Comparison of ENCODE assay signal across 9 cellular contexts in the genomic region with DNA sequence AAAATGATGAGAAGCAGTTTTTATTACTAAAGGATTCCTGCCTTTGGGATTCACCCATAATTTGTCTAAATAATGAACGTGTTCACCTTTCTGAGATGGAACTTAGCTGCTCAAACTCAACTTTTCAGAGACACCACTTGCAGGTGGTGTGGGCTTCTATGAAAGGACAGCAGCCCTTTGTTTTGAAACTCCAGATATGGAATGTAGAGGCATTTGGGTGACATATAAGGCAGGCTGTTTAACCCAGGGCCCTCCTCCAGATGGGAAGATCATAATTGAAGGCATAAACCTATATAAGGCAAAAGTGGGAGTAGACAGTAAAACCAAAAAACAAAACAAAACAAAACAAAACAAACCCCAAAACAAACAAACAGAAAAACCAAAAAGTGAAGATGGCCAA. TPM values are rescaled to one million over a fixed set of nuclear protein-coding genes. Genes with fewer than 3 reads are reported as not detected.
DNase-seq lines count a peak whose midpoint lies in the region; ATAC-seq and TF ChIP-seq lines count a peak whose summit lies in the region.
"Had no signal": no experiment of that assay in that cellular context is flagged by ENCODE, and none has a peak within 500 bp of the region (broad histone marks: within the 10 kb centered on the region; RNA-seq: fewer than 3 reads in every experiment).

No MANE protein-coding gene starts in this region.

- no peaks in the 10 kb centered on the region for H3K36me3 ChIP-seq in CD8-positive, alpha-beta T cell (ENCODE audit: insufficient read depth, low read length)
- H3K36me3 ChIP-seq in HUES6 (ENCODE audit: control insufficient read depth, insufficient read depth, low read length) (no peaks in the 10 kb centered on the region), neuronal stem cell (replicated peaks in 1 of 2; ENCODE audit: control insufficient read depth in 2 of 2, insufficient read depth in 2 of 2, low read length in 2 of 2) (no peaks in the 10 kb centered on the region)

- H3K9me3 ChIP-seq in CD8-positive, alpha-beta T cell (ENCODE audit: low read length) = no peaks in the 10 kb centered on the region
- H3K9me3 ChIP-seq in HUES6 (ENCODE audit: control insufficient read depth, insufficient read depth, low read depth, low read length) = no peaks in the 10 kb centered on the region
- H3K9me3 ChIP-seq in neuronal stem cell (replicated peaks in 1 of 2; ENCODE audit: control insufficient read depth in 2 of 2, insufficient read depth in 1 of 2, low read depth in 1 of 2, low read length in 2 of 2) = no peaks in the 10 kb centered on the region

- no peak overlapping the region for H2BK120ac ChIP-seq in neuronal stem cell (ENCODE audit: low read depth, low read length)

- H3K36me3 Mint-ChIP-seq in CD8-positive, alpha-beta T cell = no peaks in the 10 kb centered on the region

- no peak for TF ChIP-seq CTCF in CD8-positive, alpha-beta T cell (IDR thresholded peaks at IDR 0.05)
- TF ChIP-seq CTCF in choroid plexus epithelial cell (conservative IDR thresholded peaks at IDR 0.05; ENCODE audit: low read depth, low read length) (no peak), GM13976 (IDR thresholded peaks at IDR 0.05; ENCODE audit: borderline replicate concordance, control extremely low read depth, extremely low read depth, insufficient read depth, missing control alignments) (no peak)

- peak overlapping the region; percentile 91 for H3K18ac ChIP-seq in neuronal stem cell (ENCODE audit: low read length)

- peaks cover 18% of the 10 kb centered on the region for H3K4me1 Mint-ChIP-seq in CD8-positive, alpha-beta T cell (ENCODE audit: low read depth)

- no peak for DNase-seq in CD8-positive, alpha-beta T cell
- DNase-seq in choroid plexus epithelial cell (ENCODE audit: low read depth) = no peak
- DNase-seq in neuronal stem cell (ENCODE audit: low spot score) = no peak
- DNase-seq in GM13976 (ENCODE audit: low spot score) = no peak
- DNase-seq in iPS-NIHi7 (ENCODE audit: extremely low spot score) = no peak

- peaks cover 17% of the 10 kb centered on the region for H3K4me1 ChIP-seq in CD8-positive, alpha-beta T cell (ENCODE audit: insufficient read depth, low read length)
- H3K4me1 ChIP-seq in HUES6 (ENCODE audit: control insufficient read depth, insufficient read depth, low read length) = peaks cover 12% of the 10 kb centered on the region
- peaks cover 0 to 7% of the 10 kb centered on the region in 2 donors for H3K4me1 ChIP-seq in neuronal stem cell (ENCODE audit: control insufficient read depth in 2 of 2, insufficient read depth in 1 of 2, low read depth in 1 of 2, low read length in 2 of 2)

- no peak overlapping the region for H2BK12ac ChIP-seq in neuronal stem cell (ENCODE audit: low read length)

- peak overlapping the region; percentile 88 for H2AFZ ChIP-seq in neuronal stem cell (ENCODE audit: low read length)

- H3K27ac ChIP-seq in CD8-positive, alpha-beta T cell (ENCODE audit: low read depth, low read length) = peak overlapping the region; percentile 72
- H3K27ac ChIP-seq in HUES6 (ENCODE audit: low read depth, low read length) = peak overlapping the region; percentile 58; the same call in 1 of the 2 replicates
- peak overlapping the region; percentile 69 for H3K27ac ChIP-seq in neuronal stem cell (replicated peaks; ENCODE audit: low read length)

- no peak overlapping the region for H3K14ac ChIP-seq in neuronal stem cell (ENCODE audit: low read length)

- no peak overlapping the region for H2AK5ac ChIP-seq in neuronal stem cell (ENCODE audit: low read depth, low read length)

- no peaks in the 10 kb centered on the region for H3K79me1 ChIP-seq in neuronal stem cell (ENCODE audit: low read depth, low read length)

- no peak overlapping the region for H4K91ac ChIP-seq in neuronal stem cell (ENCODE audit: low read depth, low read length, poor library complexity)

- no peaks in the 10 kb centered on the region for H3K9me3 Mint-ChIP-seq in CD8-positive, alpha-beta T cell

- H4K8ac ChIP-seq in neuronal stem cell (ENCODE audit: low read depth, low read length) = no peak overlapping the region

- no peaks in the 10 kb centered on the region for H3K27me3 ChIP-seq in CD8-positive, alpha-beta T cell (ENCODE audit: insufficient read depth, low read length)
- H3K27me3 ChIP-seq in HUES6 (ENCODE audit: control insufficient read depth, insufficient read depth, low read length) = no peaks in the 10 kb centered on the region
- H3K27me3 ChIP-seq in neuronal stem cell (ENCODE audit: control insufficient read depth in 3 of 3, insufficient read depth in 3 of 3, low read depth in 1 of 3, low read length in 3 of 3) = no peaks in the 10 kb centered on the region

- no peaks in the 10 kb centered on the region for H3K27me3 Mint-ChIP-seq in CD8-positive, alpha-beta T cell (ENCODE audit: low read depth)

- no peak for ATAC-seq in CD8-positive, alpha-beta T cell
- ATAC-seq in HG03460 (IDR thresholded peaks at IDR 0.05; ENCODE audit: unreplicated experiment) (no peak), GM19467 (IDR thresholded peaks at IDR 0.05; ENCODE audit: unreplicated experiment) (no peak)

- POLR2A ChIA-PET in CD8-positive, alpha-beta T cell (lab: Charles Lee) = interaction anchor here (0.6 to 1.8 kb wide), 10 partner anchors 11 to 119 kb away, joined by 3 to 25 read pairs (median 4); a partner anchor contains a TSS

- H3K27ac Mint-ChIP-seq in CD8-positive, alpha-beta T cell = peak overlapping the region; percentile 93

- no CpG with 5 or more reads among the region's 1 CpG for WGBS in neuronal stem cell (ENCODE audit: extremely low coverage in 2 of 2, insufficient read length in 2 of 2, insufficient replicate concordance in 1 of 2), 2 donors

- intact Hi-C loops in CD8-positive, alpha-beta T cell (cut with DNase I, micrococcal nuclease) = loop anchor here (1.0 to 5.0 kb wide), 6 partner anchors 9 to 119 kb away; a partner anchor contains a TSS

- H3K4me3 Mint-ChIP-seq in CD8-positive, alpha-beta T cell = peak overlapping the region; percentile 90

- H3K9ac ChIP-seq in HUES6 (ENCODE audit: low read length) (peak overlapping the region; percentile 72), neuronal stem cell (ENCODE audit: low read depth, low read length, poor library complexity) (no peak overlapping the region)

- peak overlapping the region; percentile 61 for H3K4me2 ChIP-seq in neuronal stem cell (ENCODE audit: insufficient read depth, low read length, poor library complexity, severe bottlenecking)

- CTCF ChIA-PET in CD8-positive, alpha-beta T cell (lab: Charles Lee) = interaction anchor here (0.6 to 5.0 kb wide), 25 partner anchors 8 to 168 kb away, joined by 3 to 127 read pairs (median 5); a partner anchor contains a TSS

- peak overlapping the region; percentile 2 for H2BK5ac ChIP-seq in neuronal stem cell (ENCODE audit: low read length)

- no peak overlapping the region for H3K4ac ChIP-seq in neuronal stem cell (ENCODE audit: low read length)

- in situ Hi-C loops in GM13976 (cut with MboI; ENCODE audit: low sequenced_read_pairs, unreplicated experiment) = loop anchor here (5.0 kb wide), 1 partner anchor 101 kb away; no protein-coding TSS in a partner anchor

- peak overlapping the region; percentile 96 for H3K4me3 ChIP-seq in CD8-positive, alpha-beta T cell (ENCODE audit: low read depth, low read length)
- H3K4me3 ChIP-seq in HUES6 (ENCODE audit: low read depth, low read length) (peak overlapping the region; percentile 58), choroid plexus epithelial cell (ENCODE audit: low read depth, low read length) (peak overlapping the region; percentile 71), neuronal stem cell (ENCODE audit: low read length in 2 of 2) (peak overlapping the region in 1 of 2 donors; percentile 42)

- peak overlapping the region; percentile 54 for H2BK15ac ChIP-seq in neuronal stem cell (ENCODE audit: low read length)

- no peak overlapping the region for H3K23ac ChIP-seq in neuronal stem cell (ENCODE audit: low read depth, low read length, poor library complexity)

RNA-seq across cellular contexts. Expression of a gene that starts 11.9 kb away (rescaled TPM):
- 10 to 100 TPM; 73.4 to 82.9 TPM for total RNA-seq in CD8-positive, alpha-beta T cell
- 14.8 TPM for polyA plus RNA-seq in neuronal stem cell (2013, experiment 1 of 2)
- 15.8 TPM for polyA plus RNA-seq in neuronal stem cell (2013, experiment 2 of 2)

RNA-seq across cellular contexts. Expression of a gene that starts 37.6 kb away (rescaled TPM):
- total RNA-seq in CD8-positive, alpha-beta T cell = not detected
- not detected for polyA plus RNA-seq in neuronal stem cell (2013, experiment 1 of 2)
- polyA plus RNA-seq in neuronal stem cell (2013, experiment 2 of 2) = not detected
- total RNA-seq: left lobe of liver had no signal

RNA-seq across cellular contexts. Expression of a gene that starts 43.0 kb away (rescaled TPM):
- under 1 TPM; 0.03 to 0.08 TPM for total RNA-seq in CD8-positive, alpha-beta T cell
- 0.03 TPM for polyA plus RNA-seq in neuronal stem cell (2013, experiment 1 of 2)
- 0.03 TPM for polyA plus RNA-seq in neuronal stem cell (2013, experiment 2 of 2)

RNA-seq across cellular contexts. Expression of a gene that starts 44.1 kb away (rescaled TPM):
- not detected for total RNA-seq in CD8-positive, alpha-beta T cell
- polyA plus RNA-seq in neuronal stem cell (2013, experiment 1 of 2) = 0.14 TPM
- 0.08 TPM for polyA plus RNA-seq in neuronal stem cell (2013, experiment 2 of 2)
- total RNA-seq: left lobe of liver had no signal
